Comparison of ENCODE assay signal across 1 cellular context in genomic region chr7:128430207-128430606, GRCh38.
A peak's percentile ranks its signal among the peaks of the same experiment; 100 is the strongest.
TF ChIP-seq lines count a peak whose summit lies in the region.

No MANE protein-coding gene starts in this region.

TF ChIP-seq in K562, 482 proteins besides CTCF, POLR2A, EP300 and RAD21:
- TF ChIP-seq CREB3L1 (IDR thresholded peaks at IDR 0.05; ENCODE audit: borderline replicate concordance, low read depth): no peak
- TF ChIP-seq DEAF1 (CRISPR knock-in tag; IDR thresholded peaks at IDR 0.05): 0 out of 2 replicates have a peak, but pooled peaks have one; percentile 5
